9 cellular contexts compared by ENCODE assay signal in the genomic region with DNA sequence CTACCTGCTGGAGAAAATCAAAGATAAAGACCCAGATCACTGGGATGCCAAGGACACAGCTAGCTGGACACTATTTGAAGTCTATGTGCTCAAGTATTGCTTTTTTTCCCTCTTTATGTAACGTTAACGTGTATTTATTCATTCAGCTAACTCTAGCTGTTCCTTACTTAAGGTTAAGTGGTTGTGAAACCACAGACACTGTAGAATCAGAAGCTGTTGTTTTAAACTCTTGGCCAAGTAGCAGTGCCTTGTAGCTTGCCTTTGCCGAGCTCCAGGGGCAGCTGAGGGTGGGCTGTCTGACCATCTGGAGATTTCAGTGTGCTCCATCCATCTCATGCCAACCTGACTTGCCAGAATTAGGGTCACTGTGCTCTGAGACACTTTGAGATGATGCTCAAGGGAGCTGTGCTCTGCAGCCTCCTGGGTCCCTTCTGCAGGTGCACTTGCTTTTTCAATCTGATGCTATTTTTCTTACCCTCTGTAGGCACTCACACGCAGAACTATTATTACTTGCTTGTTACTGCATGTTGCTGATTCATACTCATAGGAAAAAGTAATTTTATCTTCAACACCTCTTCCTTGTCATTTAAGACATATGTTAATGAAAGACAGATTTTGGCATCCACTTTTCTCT.
DNase-seq lines count a peak whose midpoint lies in the region; ATAC-seq and TF ChIP-seq lines count a peak whose summit lies in the region.
"Had no signal": no experiment of that assay in that cellular context is flagged by ENCODE, and none has a peak within 500 bp of the region (broad histone marks: within the 10 kb centered on the region; RNA-seq: fewer than 3 reads in every experiment).

No MANE protein-coding gene starts in this region.

- peak overlapping the region; percentile 100 for H3K27ac Mint-ChIP-seq in activated T-cell treated with anti-CD3 and anti-CD28 coated beads, Interleukin-2, amount 50 U/mL, for 72 hours

- peak overlapping the region; percentile 40 to 68 for H3K4me3 Mint-ChIP-seq in activated T-cell treated with anti-CD3 and anti-CD28 coated beads, Interleukin-2, amount 50 U/mL, for 72 hours
- H3K4me3 Mint-ChIP-seq: T-helper 2 cell treated with Interferon-gamma antibody and Interleukin-4, amounts not matched to agents 5 μg/mL and 100 μg/mL, for 36 hours had no signal

- no peaks in the 10 kb centered on the region for H3K27me3 ChIP-seq in stomach

- 67 to 75% (median 71%) methylated on average over 4 of the region's 4 CpGs for WGBS in stomach, 5 donors

- no peak for TF ChIP-seq EP300 in stomach (IDR thresholded peaks at IDR 0.05)

- peaks cover 0 to 38% (median 6%) of the 10 kb centered on the region in 4 donors for H3K4me1 ChIP-seq in stomach

- DNase-seq in activated CD8-positive, alpha-beta memory T cell treated with anti-CD3 and anti-CD28 coated beads for 24 hours = peak; percentile 61
- no peak for DNase-seq in activated CD8-positive, alpha-beta memory T cell treated with anti-CD3 and anti-CD28 coated beads, Interleukin-2, amount 50 U/mL, for 48 hours
- peak; percentile 32 to 34 for DNase-seq in activated T-cell treated with anti-CD3 and anti-CD28 coated beads, Interleukin-2, amount 50 U/mL, for 72 hours
- DNase-seq in putamen (ENCODE audit: low spot score) = peak; percentile 70
- no peak for DNase-seq in cortex of kidney (lab: John Stamatoyannopoulos, UW)
- no peak for DNase-seq in NCI-H2196 (lab: John Stamatoyannopoulos, UW; ENCODE audit: unreplicated experiment)
- no peak for DNase-seq in stomach

- peak; percentile 38 for ATAC-seq in HG02840 (IDR thresholded peaks at IDR 0.05; ENCODE audit: low FRiP score, unreplicated experiment)
- peak; percentile 58 to 64 for ATAC-seq in activated T-cell treated with anti-CD3 and anti-CD28 coated beads, Interleukin-2, amount 50 U/mL, for 72 hours (replicated peaks in 1 of 2)

- peaks cover 0 to 2% (median under 1%) of the 10 kb centered on the region in 4 donors for H3K9me3 ChIP-seq in stomach

- peak overlapping the region in 1 of 5 donors; percentile 21 for H3K27ac ChIP-seq in stomach

- H3K4me3 ChIP-seq in stomach = no peak overlapping the region

- TF ChIP-seq CTCF in stomach (IDR thresholded peaks at IDR 0.05) = no peak

- no peaks in the 10 kb centered on the region for H3K27me3 Mint-ChIP-seq in activated T-cell treated with anti-CD3 and anti-CD28 coated beads, Interleukin-2, amount 50 U/mL, for 72 hours (ENCODE audit: low read depth)

- intact Hi-C loops in stomach (cut with DNase I; ENCODE audit: low total_unique reads) = no loop called here

- H3K9me3 Mint-ChIP-seq in activated T-cell treated with anti-CD3 and anti-CD28 coated beads, Interleukin-2, amount 50 U/mL, for 72 hours = no peaks in the 10 kb centered on the region

- H3K36me3 Mint-ChIP-seq in activated T-cell treated with anti-CD3 and anti-CD28 coated beads, Interleukin-2, amount 50 U/mL, for 72 hours (ENCODE audit: insufficient read depth in 2 of 2) = peaks cover 1 to 11% of the 10 kb centered on the region in 2 donors

- peaks cover 0 to under 1% (median 0%) of the 10 kb centered on the region in 4 donors for H3K36me3 ChIP-seq in stomach

- TF ChIP-seq POLR2A in stomach (IDR thresholded peaks at IDR 0.05) = no peak

- peaks cover 50% of the 10 kb centered on the region for H3K4me1 Mint-ChIP-seq in activated T-cell treated with anti-CD3 and anti-CD28 coated beads, Interleukin-2, amount 50 U/mL, for 72 hours (ENCODE audit: low read depth)

Comparison
In these comparisons a context has a peak if more than half of its experiments do, and no peak if none do; other contexts are left out.
1. DNase-seq: peak in activated CD8-positive, alpha-beta memory T cell treated with anti-CD3 and anti-CD28 coated beads for 24 hours (single experiment), activated T-cell treated with anti-CD3 and anti-CD28 coated beads, Interleukin-2, amount 50 U/mL, for 72 hours (2 of 2) and putamen (single experiment); none in activated CD8-positive, alpha-beta memory T cell treated with anti-CD3 and anti-CD28 coated beads, Interleukin-2, amount 50 U/mL, for 48 hours (single experiment), cortex of kidney (single experiment), NCI-H2196 (single experiment) and stomach (single experiment).